ENCODE assay signal across 16 cellular contexts in genomic region chr10:79356104-79356503, GRCh38. TPM values are rescaled to one million over a fixed set of nuclear protein-coding genes. Genes with fewer than 3 reads are reported as not detected.
DNase-seq lines count a peak whose midpoint lies in the region; ATAC-seq and TF ChIP-seq lines count a peak whose summit lies in the region.
"Had no signal": no experiment of that assay in that cellular context is flagged by ENCODE, and none has a peak within 500 bp of the region (broad histone marks: within the 10 kb centered on the region; RNA-seq: fewer than 3 reads in every experiment).

No MANE protein-coding gene starts in this region.

- H3K4me1 Mint-ChIP-seq in T-helper 1 cell treated with Interleukin-12 subunit alpha and Interleukin-12 subunit beta and Interleukin-4 antibody, amounts not matched to agents 30 μg/mL and 1 μg/mL, for 36 hours (ENCODE audit: low read depth) = peaks cover 38% of the 10 kb centered on the region
- peaks cover 34% of the 10 kb centered on the region for H3K4me1 Mint-ChIP-seq in activated T-helper 2 cell treated with anti-CD3 and anti-CD28 coated beads, Interferon-gamma antibody, Interleukin-2, Interleukin-4, amounts not matched to agents 10 μg/mL and 5 μg/mL and 100 μg/mL, durations not matched to agents 14 hours and 24 hours and 36 hours (ENCODE audit: low read depth)
- H3K4me1 Mint-ChIP-seq in stimulated activated effector memory CD8-positive, alpha-beta T cell treated with anti-CD3 and anti-CD28 coated beads, Interleukin-12 subunit alpha, Interleukin-12 subunit beta, amount 100 ng/mL, for 72 hours = peaks cover 42% of the 10 kb centered on the region
- peaks cover 0 to 26% (median 11%) of the 10 kb centered on the region in 4 donors for H3K4me1 Mint-ChIP-seq in naive thymus-derived CD8-positive, alpha-beta T cell
- H3K4me1 Mint-ChIP-seq in mesothelial cell of epicardium = no peaks in the 10 kb centered on the region
- H3K4me1 Mint-ChIP-seq: neural progenitor cell had no signal

- ATAC-seq in stimulated activated effector memory CD8-positive, alpha-beta T cell treated with anti-CD3 and anti-CD28 coated beads, Interleukin-12 subunit alpha, Interleukin-12 subunit beta, amount 100 ng/mL, for 72 hours = peak; percentile 47
- no peak for ATAC-seq in naive thymus-derived CD8-positive, alpha-beta T cell
- ATAC-seq: left colon had no signal

- no peak overlapping the region for H2AFZ ChIP-seq in Loucy (ENCODE audit: low read length)
- H2AFZ ChIP-seq: neural progenitor cell had no signal

- H3K27me3 Mint-ChIP-seq in T-helper 1 cell treated with Interleukin-12 subunit alpha and Interleukin-12 subunit beta and Interleukin-4 antibody, amounts not matched to agents 30 μg/mL and 1 μg/mL, for 36 hours (ENCODE audit: low read depth) = peaks cover 4% of the 10 kb centered on the region
- H3K27me3 Mint-ChIP-seq in activated T-helper 2 cell treated with anti-CD3 and anti-CD28 coated beads, Interferon-gamma antibody, Interleukin-2, Interleukin-4, amounts not matched to agents 10 μg/mL and 5 μg/mL and 100 μg/mL, durations not matched to agents 14 hours and 24 hours and 36 hours (ENCODE audit: low read depth) = no peaks in the 10 kb centered on the region
- H3K27me3 Mint-ChIP-seq in naive thymus-derived CD8-positive, alpha-beta T cell = no peaks in the 10 kb centered on the region
- no peaks in the 10 kb centered on the region for H3K27me3 Mint-ChIP-seq in mesothelial cell of epicardium (ENCODE audit: low read depth)

- no peak overlapping the region for H3K9ac ChIP-seq in Loucy (ENCODE audit: low read depth, low read length, poor library complexity, severe bottlenecking)
- H3K9ac ChIP-seq: neural progenitor cell had no signal

- H3K4me3 ChIP-seq in Loucy (ENCODE audit: low read length, poor library complexity, severe bottlenecking) = no peak overlapping the region
- H3K4me3 ChIP-seq: heart right ventricle, neural progenitor cell, suprapubic skin had no signal

- H3K9me3 ChIP-seq in Loucy (ENCODE audit: insufficient read depth, low read depth, low read length) = no peaks in the 10 kb centered on the region
- H3K9me3 ChIP-seq: heart right ventricle, suprapubic skin had no signal

- intact Hi-C loops in activated T-helper 2 cell treated with anti-CD3 and anti-CD28 coated beads, Interferon-gamma antibody, Interleukin-2, Interleukin-4, amounts not matched to agents 10 μg/mL and 5 μg/mL and 100 μg/mL, durations not matched to agents 14 hours and 24 hours and 36 hours (cut with micrococcal nuclease) = no loop called here

- TF ChIP-seq CTCF in Loucy (conservative IDR thresholded peaks at IDR 0.05; ENCODE audit: low read length) (no peak), mesothelial cell of epicardium (IDR thresholded peaks at IDR 0.05; ENCODE audit: unreplicated experiment) (no peak)

- peaks cover 51% of the 10 kb centered on the region for H3K36me3 ChIP-seq in Loucy (ENCODE audit: insufficient read depth, low read length)
- H3K36me3 ChIP-seq: neural progenitor cell had no signal

- peak overlapping the region; percentile 39 for H3K27ac Mint-ChIP-seq in T-helper 1 cell treated with Interleukin-12 subunit alpha and Interleukin-12 subunit beta and Interleukin-4 antibody, amounts not matched to agents 30 μg/mL and 1 μg/mL, for 36 hours
- peak overlapping the region; percentile 42 for H3K27ac Mint-ChIP-seq in activated T-helper 2 cell treated with anti-CD3 and anti-CD28 coated beads, Interferon-gamma antibody, Interleukin-2, Interleukin-4, amounts not matched to agents 10 μg/mL and 5 μg/mL and 100 μg/mL, durations not matched to agents 14 hours and 24 hours and 36 hours
- peak overlapping the region; percentile 27 for H3K27ac Mint-ChIP-seq in stimulated activated effector memory CD8-positive, alpha-beta T cell treated with anti-CD3 and anti-CD28 coated beads, Interleukin-12 subunit alpha, Interleukin-12 subunit beta, amount 100 ng/mL, for 72 hours
- peak overlapping the region in 1 of 10 donors; percentile 40 for H3K27ac Mint-ChIP-seq in naive thymus-derived CD8-positive, alpha-beta T cell
- H3K27ac Mint-ChIP-seq in mesothelial cell of epicardium = no peak overlapping the region
- H3K27ac Mint-ChIP-seq: neural progenitor cell had no signal

- no peaks in the 10 kb centered on the region for H3F3A ChIP-seq in Loucy (ENCODE audit: low read depth)

- peak overlapping the region; percentile 38 for H3K4me2 ChIP-seq in Loucy (ENCODE audit: low read depth, low read length, poor library complexity, severe bottlenecking)
- H3K4me2 ChIP-seq: neural progenitor cell had no signal

- H3K36me3 Mint-ChIP-seq in T-helper 1 cell treated with Interleukin-12 subunit alpha and Interleukin-12 subunit beta and Interleukin-4 antibody, amounts not matched to agents 30 μg/mL and 1 μg/mL, for 36 hours (ENCODE audit: low read depth) = peaks cover 54% of the 10 kb centered on the region
- peaks cover 63% of the 10 kb centered on the region for H3K36me3 Mint-ChIP-seq in activated T-helper 2 cell treated with anti-CD3 and anti-CD28 coated beads, Interferon-gamma antibody, Interleukin-2, Interleukin-4, amounts not matched to agents 10 μg/mL and 5 μg/mL and 100 μg/mL, durations not matched to agents 14 hours and 24 hours and 36 hours (ENCODE audit: low read depth)
- peaks cover 79% of the 10 kb centered on the region for H3K36me3 Mint-ChIP-seq in stimulated activated effector memory CD8-positive, alpha-beta T cell treated with anti-CD3 and anti-CD28 coated beads, Interleukin-12 subunit alpha, Interleukin-12 subunit beta, amount 100 ng/mL, for 72 hours
- peaks cover 0 to 52% (median 50%) of the 10 kb centered on the region in 3 donors for H3K36me3 Mint-ChIP-seq in naive thymus-derived CD8-positive, alpha-beta T cell
- peaks cover 47% of the 10 kb centered on the region for H3K36me3 Mint-ChIP-seq in mesothelial cell of epicardium

- no peak for DNase-seq in T-helper 1 cell
- DNase-seq in activated T-helper 2 cell treated with anti-CD3 and anti-CD28 coated beads, Interferon-gamma antibody, Interleukin-2, Interleukin-4, amounts not matched to agents 10 μg/mL and 5 μg/mL and 100 μg/mL, durations not matched to agents 14 hours and 24 hours and 36 hours (ENCODE audit: low spot score) = peak; percentile 8
- DNase-seq in stimulated activated effector memory CD8-positive, alpha-beta T cell treated with anti-CD3 and anti-CD28 coated beads, Interleukin-12 subunit alpha, Interleukin-12 subunit beta, amount 100 ng/mL, for 72 hours (ENCODE audit: low spot score in 2 of 2) = peak in 1 of 2 donors; percentile 49
- no peak for DNase-seq in T-helper 9 cell
- DNase-seq in naive thymus-derived CD8-positive, alpha-beta T cell = no peak
- DNase-seq in mesothelial cell of epicardium (ENCODE audit: low spot score in 2 of 2, unreplicated experiment in 2 of 2) = no peak
- DNase-seq: activated naive CD4-positive, alpha-beta T cell treated with anti-CD3 and anti-CD28 coated beads, Interleukin-2, amount 50 U/mL, for 16 hours; central memory CD4-positive, alpha-beta T cell; heart right ventricle; left colon; NCI-H2081 treated with DMSO at 0.1 percent for 48 hours; SW 1271 had no signal

- peaks cover 5% of the 10 kb centered on the region for H3K4me1 ChIP-seq in Loucy (ENCODE audit: insufficient read depth, low read length, poor library complexity, severe bottlenecking)
- H3K4me1 ChIP-seq: neural progenitor cell, suprapubic skin had no signal

- peaks cover 48% of the 10 kb centered on the region for H4K20me1 ChIP-seq in Loucy (ENCODE audit: insufficient read depth, low read length, poor library complexity, severe bottlenecking)

- POLR2A ChIA-PET in naive thymus-derived CD8-positive, alpha-beta T cell (lab: Charles Lee) = no interaction called here

- H3K79me2 ChIP-seq in Loucy (ENCODE audit: insufficient read depth, low read length) = peaks cover 47% of the 10 kb centered on the region

- no peaks in the 10 kb centered on the region for H3K27me3 ChIP-seq in Loucy (ENCODE audit: insufficient read depth, low read length, poor library complexity, severe bottlenecking)
- H3K27me3 ChIP-seq: heart right ventricle, neural progenitor cell, suprapubic skin had no signal

- no peak overlapping the region for H3K4me3 Mint-ChIP-seq in T-helper 1 cell treated with Interleukin-12 subunit alpha and Interleukin-12 subunit beta and Interleukin-4 antibody, amounts not matched to agents 30 μg/mL and 1 μg/mL, for 36 hours
- H3K4me3 Mint-ChIP-seq in activated T-helper 2 cell treated with anti-CD3 and anti-CD28 coated beads, Interferon-gamma antibody, Interleukin-2, Interleukin-4, amounts not matched to agents 10 μg/mL and 5 μg/mL and 100 μg/mL, durations not matched to agents 14 hours and 24 hours and 36 hours (ENCODE audit: low read depth) = no peak overlapping the region
- H3K4me3 Mint-ChIP-seq in stimulated activated effector memory CD8-positive, alpha-beta T cell treated with anti-CD3 and anti-CD28 coated beads, Interleukin-12 subunit alpha, Interleukin-12 subunit beta, amount 100 ng/mL, for 72 hours = no peak overlapping the region
- peak overlapping the region in 1 of 10 donors; percentile 2 for H3K4me3 Mint-ChIP-seq in naive thymus-derived CD8-positive, alpha-beta T cell
- H3K4me3 Mint-ChIP-seq in mesothelial cell of epicardium = no peak overlapping the region
- H3K4me3 Mint-ChIP-seq: neural progenitor cell had no signal

- no peaks in the 10 kb centered on the region for H3K9me3 Mint-ChIP-seq in T-helper 1 cell treated with Interleukin-12 subunit alpha and Interleukin-12 subunit beta and Interleukin-4 antibody, amounts not matched to agents 30 μg/mL and 1 μg/mL, for 36 hours
- no peaks in the 10 kb centered on the region for H3K9me3 Mint-ChIP-seq in activated T-helper 2 cell treated with anti-CD3 and anti-CD28 coated beads, Interferon-gamma antibody, Interleukin-2, Interleukin-4, amounts not matched to agents 10 μg/mL and 5 μg/mL and 100 μg/mL, durations not matched to agents 14 hours and 24 hours and 36 hours
- no peaks in the 10 kb centered on the region for H3K9me3 Mint-ChIP-seq in stimulated activated effector memory CD8-positive, alpha-beta T cell treated with anti-CD3 and anti-CD28 coated beads, Interleukin-12 subunit alpha, Interleukin-12 subunit beta, amount 100 ng/mL, for 72 hours
- peaks cover 0 to 2% (median 0%) of the 10 kb centered on the region in 9 donors for H3K9me3 Mint-ChIP-seq in naive thymus-derived CD8-positive, alpha-beta T cell
- no peaks in the 10 kb centered on the region for H3K9me3 Mint-ChIP-seq in mesothelial cell of epicardium

- no peaks in the 10 kb centered on the region for H3K9me2 ChIP-seq in Loucy (replicated peaks; ENCODE audit: low read depth, low read length)

RNA-seq across cellular contexts. Expression of gene PPIF, which starts 8.8 kb away (rescaled TPM):
- 119 and 120 TPM in 2 replicates for total RNA-seq in activated T-helper 2 cell treated with anti-CD3 and anti-CD28 coated beads, Interferon-gamma antibody, Interleukin-2, Interleukin-4, amounts not matched to agents 10 μg/mL and 5 μg/mL and 100 μg/mL, durations not matched to agents 14 hours and 24 hours and 36 hours
- total RNA-seq in naive thymus-derived CD8-positive, alpha-beta T cell = 10 to 100 TPM; 29.1 to 33.8 TPM
- polyA plus RNA-seq in naive thymus-derived CD8-positive, alpha-beta T cell = 10 to 100 TPM in 1 of 3 donors, 1 to 10 TPM in 2; 7.9 to 10.9 (median 8.6) TPM
- 35.1 to 37.3 TPM (median 36.3 TPM) in 3 replicates for total RNA-seq in mesothelial cell of epicardium
